In the genomic region with DNA sequence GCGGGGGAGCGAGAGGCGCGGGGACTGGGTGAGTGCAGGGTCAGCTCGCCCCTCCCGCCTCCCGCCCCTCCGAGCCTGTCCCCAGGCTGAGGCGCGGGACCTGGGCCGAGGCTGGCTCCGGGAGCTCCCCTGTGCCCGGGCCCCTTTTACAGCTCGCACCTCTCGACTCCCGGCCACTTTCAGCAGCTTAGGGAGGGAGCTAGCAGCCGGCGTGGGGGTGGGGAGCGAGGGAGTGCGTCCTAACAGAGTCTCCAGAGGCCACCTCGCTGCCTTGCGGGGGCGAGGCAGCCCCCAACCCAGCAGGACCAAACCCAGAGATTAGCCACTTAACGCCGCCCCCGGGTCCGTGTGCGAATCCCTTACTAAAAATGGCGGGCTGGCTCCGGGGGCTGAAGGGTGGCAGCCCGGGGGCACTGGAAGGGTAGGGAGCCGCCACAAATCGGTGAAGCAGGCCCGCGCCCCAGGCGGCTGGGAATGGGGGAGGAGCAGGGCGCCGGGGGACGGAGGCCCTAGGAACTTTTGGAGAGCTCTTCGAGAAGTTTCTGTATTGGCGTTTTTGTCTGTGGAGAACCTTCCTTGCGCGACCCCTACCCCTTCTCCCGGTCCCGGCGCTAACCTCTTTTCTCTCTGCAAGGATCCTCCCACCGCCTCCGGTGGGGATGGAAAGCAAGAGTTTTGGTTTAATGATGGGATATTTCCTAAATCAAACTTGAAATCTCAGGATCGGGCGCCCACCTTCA, we compare ENCODE assay signal across 1 cellular context.
TF ChIP-seq lines count a peak whose summit lies in the region.

No MANE protein-coding gene starts in this region.

TF ChIP-seq in H1, 55 proteins besides CTCF, POLR2A, EP300 and RAD21 (continued from another document):
- TF ChIP-seq, protein P1, sequence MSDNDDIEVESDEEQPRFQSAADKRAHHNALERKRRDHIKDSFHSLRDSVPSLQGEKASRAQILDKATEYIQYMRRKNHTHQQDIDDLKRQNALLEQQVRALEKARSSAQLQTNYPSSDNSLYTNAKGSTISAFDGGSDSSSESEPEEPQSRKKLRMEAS (IDR thresholded peaks at IDR 0.05): 0 out of 2 replicates have a peak, but pooled peaks have one; percentile 7
- TF ChIP-seq RXRA (IDR thresholded peaks at IDR 0.05; ENCODE audit: insufficient read depth, low read depth, low read length) (no peak), ZNF274 (IDR thresholded peaks at IDR 0.05; ENCODE audit: borderline replicate concordance, extremely low read depth, low read length) (no peak), ASH2L (IDR thresholded peaks at IDR 0.05; ENCODE audit: low read length) (peak; percentile 91), SIRT6 (IDR thresholded peaks at IDR 0.05; ENCODE audit: low read length) (no peak)
